ENCODE assay signal across 1 cellular context in genomic region chr4:39527296-39528055, GRCh38.
TF ChIP-seq lines count a peak whose summit lies in the region.

Gene UGDH (minus strand): TSS chr4:39527439. CDS start chr4:39521512, 5,927 bp downstream.

TF ChIP-seq in K562, 482 proteins besides CTCF, POLR2A, EP300 and RAD21 (continued from another document and continues in another):
- TF ChIP-seq, protein P1, sequence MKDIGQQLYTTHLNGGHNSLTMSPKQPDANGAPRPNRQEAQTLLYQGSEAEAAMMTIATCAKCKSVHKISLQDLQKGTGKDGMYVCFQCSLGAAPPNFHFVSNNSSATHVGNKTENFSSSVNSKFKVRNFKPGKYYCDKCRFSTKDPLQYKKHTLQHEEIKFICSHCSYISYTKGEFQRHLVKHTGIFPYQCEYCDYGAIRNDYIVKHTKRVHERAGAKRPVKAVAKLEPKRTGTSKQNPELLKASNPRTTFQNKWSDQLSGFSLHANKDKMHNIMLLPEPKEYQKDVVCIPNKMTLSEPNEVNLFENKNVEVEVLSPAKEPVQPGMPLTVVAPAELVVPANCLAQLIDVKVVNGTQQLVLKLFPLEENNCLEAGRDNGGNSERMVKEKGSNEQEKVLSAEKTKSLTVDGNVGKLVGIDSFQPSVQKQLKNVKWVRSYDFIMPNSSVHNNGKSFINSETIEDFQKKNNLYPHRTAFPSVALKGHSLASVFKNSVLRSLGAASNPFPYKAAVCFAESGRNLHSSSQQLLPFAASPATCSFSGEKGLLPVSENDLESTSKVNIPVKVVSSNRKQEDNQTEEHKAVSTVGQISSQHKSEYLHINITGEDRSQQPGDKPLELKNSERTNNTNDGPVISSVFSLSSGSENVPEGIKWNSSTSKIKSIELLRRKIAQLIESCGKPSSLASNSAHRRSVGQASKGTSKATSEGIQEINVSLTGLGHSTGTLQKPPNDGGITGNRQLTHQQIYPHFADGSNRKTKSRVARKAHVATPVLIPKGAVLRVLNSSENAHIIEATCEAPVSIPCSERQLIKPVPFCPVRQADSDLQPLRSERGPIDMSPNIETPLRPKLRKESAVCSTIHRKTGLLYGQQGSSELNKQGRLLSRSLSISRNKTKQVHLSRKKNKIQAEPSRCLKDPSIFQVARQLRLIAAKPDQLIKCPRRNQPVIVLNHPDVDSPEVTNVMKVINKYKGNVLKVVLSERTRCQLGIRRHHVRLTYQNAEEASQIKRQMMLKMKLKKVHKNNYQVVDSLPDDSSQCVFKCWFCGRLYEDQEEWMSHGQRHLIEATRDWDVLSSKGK (CRISPR knock-in tag; IDR thresholded peaks at IDR 0.05), result no peak
- TF ChIP-seq THAP7 (CRISPR knock-in tag; IDR thresholded peaks at IDR 0.05), result no peak
- TF ChIP-seq HDAC8 (tag; IDR thresholded peaks at IDR 0.05), result no peak
- peak; percentile 83; the same call in 1 of the 2 replicates for TF ChIP-seq PML (IDR thresholded peaks at IDR 0.05; ENCODE audit: low read length)
- TF ChIP-seq, protein P2, sequence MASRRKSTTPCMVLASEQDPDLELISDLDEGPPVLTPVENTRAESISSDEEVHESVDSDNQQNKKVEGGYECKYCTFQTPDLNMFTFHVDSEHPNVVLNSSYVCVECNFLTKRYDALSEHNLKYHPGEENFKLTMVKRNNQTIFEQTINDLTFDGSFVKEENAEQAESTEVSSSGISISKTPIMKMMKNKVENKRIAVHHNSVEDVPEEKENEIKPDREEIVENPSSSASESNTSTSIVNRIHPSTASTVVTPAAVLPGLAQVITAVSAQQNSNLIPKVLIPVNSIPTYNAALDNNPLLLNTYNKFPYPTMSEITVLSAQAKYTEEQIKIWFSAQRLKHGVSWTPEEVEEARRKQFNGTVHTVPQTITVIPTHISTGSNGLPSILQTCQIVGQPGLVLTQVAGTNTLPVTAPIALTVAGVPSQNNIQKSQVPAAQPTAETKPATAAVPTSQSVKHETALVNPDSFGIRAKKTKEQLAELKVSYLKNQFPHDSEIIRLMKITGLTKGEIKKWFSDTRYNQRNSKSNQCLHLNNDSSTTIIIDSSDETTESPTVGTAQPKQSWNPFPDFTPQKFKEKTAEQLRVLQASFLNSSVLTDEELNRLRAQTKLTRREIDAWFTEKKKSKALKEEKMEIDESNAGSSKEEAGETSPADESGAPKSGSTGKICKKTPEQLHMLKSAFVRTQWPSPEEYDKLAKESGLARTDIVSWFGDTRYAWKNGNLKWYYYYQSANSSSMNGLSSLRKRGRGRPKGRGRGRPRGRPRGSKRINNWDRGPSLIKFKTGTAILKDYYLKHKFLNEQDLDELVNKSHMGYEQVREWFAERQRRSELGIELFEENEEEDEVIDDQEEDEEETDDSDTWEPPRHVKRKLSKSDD (conservative IDR thresholded peaks at IDR 0.05; ENCODE audit: low read length), result no peak
- TF ChIP-seq SPI1 (IDR thresholded peaks at IDR 0.05; ENCODE audit: borderline replicate concordance, low read depth, low read length), result no peak
- TF ChIP-seq MTA2 (IDR thresholded peaks at IDR 0.05; ENCODE audit: low read depth), result no peak
- TF ChIP-seq RBM17 (IDR thresholded peaks at IDR 0.05; ENCODE audit: borderline replicate concordance, low read depth, low read length), result no peak
- peak; percentile 88 for TF ChIP-seq GABPB1 (CRISPR knock-in tag; IDR thresholded peaks at IDR 0.05)
- no peak for TF ChIP-seq ZNF140 (CRISPR knock-in tag; IDR thresholded peaks at IDR 0.05)
- TF ChIP-seq, protein P3, sequence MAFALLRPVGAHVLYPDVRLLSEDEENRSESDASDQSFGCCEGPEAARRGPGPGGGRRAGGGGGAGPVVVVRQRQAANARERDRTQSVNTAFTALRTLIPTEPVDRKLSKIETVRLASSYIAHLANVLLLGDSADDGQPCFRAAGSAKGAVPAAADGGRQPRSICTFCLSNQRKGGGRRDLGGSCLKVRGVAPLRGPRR (CRISPR knock-in tag; IDR thresholded peaks at IDR 0.05), result no peak
- TF ChIP-seq ERF (CRISPR knock-in tag; IDR thresholded peaks at IDR 0.05), result peak; percentile 93
- TF ChIP-seq NCOA1 (IDR thresholded peaks at IDR 0.05; ENCODE audit: low read depth), result peak; percentile 58; the same call in 1 of the 2 replicates
- no peak for TF ChIP-seq RBM39 (optimal IDR thresholded peaks at IDR 0.05; ENCODE audit: low read depth, low read length)
- TF ChIP-seq, protein P4, sequence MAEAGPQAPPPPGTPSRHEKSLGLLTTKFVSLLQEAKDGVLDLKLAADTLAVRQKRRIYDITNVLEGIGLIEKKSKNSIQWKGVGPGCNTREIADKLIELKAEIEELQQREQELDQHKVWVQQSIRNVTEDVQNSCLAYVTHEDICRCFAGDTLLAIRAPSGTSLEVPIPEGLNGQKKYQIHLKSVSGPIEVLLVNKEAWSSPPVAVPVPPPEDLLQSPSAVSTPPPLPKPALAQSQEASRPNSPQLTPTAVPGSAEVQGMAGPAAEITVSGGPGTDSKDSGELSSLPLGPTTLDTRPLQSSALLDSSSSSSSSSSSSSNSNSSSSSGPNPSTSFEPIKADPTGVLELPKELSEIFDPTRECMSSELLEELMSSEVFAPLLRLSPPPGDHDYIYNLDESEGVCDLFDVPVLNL (CRISPR knock-in tag; IDR thresholded peaks at IDR 0.05; ENCODE audit: low read depth), result no peak
- no peak for TF ChIP-seq TCF3 (CRISPR knock-in tag; IDR thresholded peaks at IDR 0.05)
- TF ChIP-seq CREM (IDR thresholded peaks at IDR 0.05; ENCODE audit: low read depth), result peak; percentile 63
- peak; percentile 42; the same call in 1 of the 2 replicates for TF ChIP-seq ETS1 (conservative IDR thresholded peaks at IDR 0.05; ENCODE audit: control insufficient read depth, low read depth, low read length)
- TF ChIP-seq PRPF4 (IDR thresholded peaks at IDR 0.05; ENCODE audit: insufficient read depth, low read depth, low read length, poor library complexity, severe bottlenecking), result no peak
- no peak for TF ChIP-seq ZNF445 (CRISPR knock-in tag; IDR thresholded peaks at IDR 0.05; ENCODE audit: low read depth)
- TF ChIP-seq HMG20B (CRISPR knock-in tag; IDR thresholded peaks at IDR 0.05), result no peak
- no peak for TF ChIP-seq SMARCB1 (IDR thresholded peaks at IDR 0.05; ENCODE audit: insufficient read length, low read depth)
- TF ChIP-seq EWSR1 (IDR thresholded peaks at IDR 0.05; ENCODE audit: borderline replicate concordance, low read depth, partially characterized antibody), result no peak
- no peak for TF ChIP-seq SREBF2 (CRISPR knock-in tag; IDR thresholded peaks at IDR 0.05)
- TF ChIP-seq ARID2 (IDR thresholded peaks at IDR 0.05), result no peak
- no peak for TF ChIP-seq SLC30A9 (CRISPR knock-in tag; IDR thresholded peaks at IDR 0.05)
- peak; percentile 78 for TF ChIP-seq TBP (optimal IDR thresholded peaks at IDR 0.05; ENCODE audit: low read depth, low read length)
- no peak for TF ChIP-seq ATF4 (CRISPR knock-in tag; IDR thresholded peaks at IDR 0.05)
- TF ChIP-seq ZNF830 (CRISPR knock-in tag; IDR thresholded peaks at IDR 0.05), result no peak
- peak; percentile 59; the same call in 1 of the 2 replicates for TF ChIP-seq THRB (CRISPR knock-in tag; conservative IDR thresholded peaks at IDR 0.05)
- TF ChIP-seq ZNF24 (IDR thresholded peaks at IDR 0.05), result no peak
- no peak; the same call in 1 of the 2 replicates for TF ChIP-seq ZBTB7A (IDR thresholded peaks at IDR 0.05; ENCODE audit: borderline replicate concordance, control insufficient read depth, low read depth, low read length)
- TF ChIP-seq ZBTB8A (IDR thresholded peaks at IDR 0.05; ENCODE audit: partially characterized antibody), result no peak
- no peak for TF ChIP-seq MAFF (IDR thresholded peaks at IDR 0.05; ENCODE audit: low read length)
- TF ChIP-seq, protein P5, sequence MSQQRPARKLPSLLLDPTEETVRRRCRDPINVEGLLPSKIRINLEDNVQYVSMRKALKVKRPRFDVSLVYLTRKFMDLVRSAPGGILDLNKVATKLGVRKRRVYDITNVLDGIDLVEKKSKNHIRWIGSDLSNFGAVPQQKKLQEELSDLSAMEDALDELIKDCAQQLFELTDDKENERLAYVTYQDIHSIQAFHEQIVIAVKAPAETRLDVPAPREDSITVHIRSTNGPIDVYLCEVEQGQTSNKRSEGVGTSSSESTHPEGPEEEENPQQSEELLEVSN (IDR thresholded peaks at IDR 0.05; ENCODE audit: borderline replicate concordance in 1 of 2, extremely low read depth in 1 of 2, insufficient read depth in 1 of 2, insufficient read length in 1 of 2, low read depth in 1 of 2, low read length in 1 of 2, poor library complexity in 1 of 2, severe bottlenecking in 1 of 2), result no peak
- TF ChIP-seq ZFX (CRISPR knock-in tag; IDR thresholded peaks at IDR 0.05), result peak; percentile 95
- TF ChIP-seq IFI16 (CRISPR knock-in tag; IDR thresholded peaks at IDR 0.05), result no peak
- no peak for TF ChIP-seq CTCFL (IDR thresholded peaks at IDR 0.05; ENCODE audit: borderline replicate concordance, insufficient read depth, low read depth, low read length, poor library complexity, severe bottlenecking)
- no peak for TF ChIP-seq HNRNPH1 (optimal IDR thresholded peaks at IDR 0.05; ENCODE audit: low read depth, low read length)
- TF ChIP-seq, protein P6, sequence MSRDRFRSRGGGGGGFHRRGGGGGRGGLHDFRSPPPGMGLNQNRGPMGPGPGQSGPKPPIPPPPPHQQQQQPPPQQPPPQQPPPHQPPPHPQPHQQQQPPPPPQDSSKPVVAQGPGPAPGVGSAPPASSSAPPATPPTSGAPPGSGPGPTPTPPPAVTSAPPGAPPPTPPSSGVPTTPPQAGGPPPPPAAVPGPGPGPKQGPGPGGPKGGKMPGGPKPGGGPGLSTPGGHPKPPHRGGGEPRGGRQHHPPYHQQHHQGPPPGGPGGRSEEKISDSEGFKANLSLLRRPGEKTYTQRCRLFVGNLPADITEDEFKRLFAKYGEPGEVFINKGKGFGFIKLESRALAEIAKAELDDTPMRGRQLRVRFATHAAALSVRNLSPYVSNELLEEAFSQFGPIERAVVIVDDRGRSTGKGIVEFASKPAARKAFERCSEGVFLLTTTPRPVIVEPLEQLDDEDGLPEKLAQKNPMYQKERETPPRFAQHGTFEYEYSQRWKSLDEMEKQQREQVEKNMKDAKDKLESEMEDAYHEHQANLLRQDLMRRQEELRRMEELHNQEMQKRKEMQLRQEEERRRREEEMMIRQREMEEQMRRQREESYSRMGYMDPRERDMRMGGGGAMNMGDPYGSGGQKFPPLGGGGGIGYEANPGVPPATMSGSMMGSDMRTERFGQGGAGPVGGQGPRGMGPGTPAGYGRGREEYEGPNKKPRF (IDR thresholded peaks at IDR 0.05; ENCODE audit: low read depth, low read length), result no peak
- no peak for TF ChIP-seq ASH1L (IDR thresholded peaks at IDR 0.05; ENCODE audit: borderline replicate concordance, low read depth, partially characterized antibody)
- TF ChIP-seq ZNF174 (CRISPR knock-in tag; IDR thresholded peaks at IDR 0.05), result 0 out of 2 replicates have a peak, but pooled peaks have one; percentile 16
- TF ChIP-seq NEUROD1 (IDR thresholded peaks at IDR 0.05; ENCODE audit: borderline replicate concordance, low read depth, low read length, partially characterized antibody), result peak; percentile 80
- no peak for TF ChIP-seq ZFP1 (CRISPR knock-in tag; IDR thresholded peaks at IDR 0.05)
- TF ChIP-seq U2AF1 (optimal IDR thresholded peaks at IDR 0.05; ENCODE audit: low read depth, low read length), result no peak
- TF ChIP-seq, protein P7, sequence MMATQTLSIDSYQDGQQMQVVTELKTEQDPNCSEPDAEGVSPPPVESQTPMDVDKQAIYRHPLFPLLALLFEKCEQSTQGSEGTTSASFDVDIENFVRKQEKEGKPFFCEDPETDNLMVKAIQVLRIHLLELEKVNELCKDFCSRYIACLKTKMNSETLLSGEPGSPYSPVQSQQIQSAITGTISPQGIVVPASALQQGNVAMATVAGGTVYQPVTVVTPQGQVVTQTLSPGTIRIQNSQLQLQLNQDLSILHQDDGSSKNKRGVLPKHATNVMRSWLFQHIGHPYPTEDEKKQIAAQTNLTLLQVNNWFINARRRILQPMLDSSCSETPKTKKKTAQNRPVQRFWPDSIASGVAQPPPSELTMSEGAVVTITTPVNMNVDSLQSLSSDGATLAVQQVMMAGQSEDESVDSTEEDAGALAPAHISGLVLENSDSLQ (IDR thresholded peaks at IDR 0.05), result 0 out of 2 replicates have a peak, but pooled peaks have one; percentile 25
